Comparison of ENCODE assay signal across 24 cellular contexts in the genomic region with DNA sequence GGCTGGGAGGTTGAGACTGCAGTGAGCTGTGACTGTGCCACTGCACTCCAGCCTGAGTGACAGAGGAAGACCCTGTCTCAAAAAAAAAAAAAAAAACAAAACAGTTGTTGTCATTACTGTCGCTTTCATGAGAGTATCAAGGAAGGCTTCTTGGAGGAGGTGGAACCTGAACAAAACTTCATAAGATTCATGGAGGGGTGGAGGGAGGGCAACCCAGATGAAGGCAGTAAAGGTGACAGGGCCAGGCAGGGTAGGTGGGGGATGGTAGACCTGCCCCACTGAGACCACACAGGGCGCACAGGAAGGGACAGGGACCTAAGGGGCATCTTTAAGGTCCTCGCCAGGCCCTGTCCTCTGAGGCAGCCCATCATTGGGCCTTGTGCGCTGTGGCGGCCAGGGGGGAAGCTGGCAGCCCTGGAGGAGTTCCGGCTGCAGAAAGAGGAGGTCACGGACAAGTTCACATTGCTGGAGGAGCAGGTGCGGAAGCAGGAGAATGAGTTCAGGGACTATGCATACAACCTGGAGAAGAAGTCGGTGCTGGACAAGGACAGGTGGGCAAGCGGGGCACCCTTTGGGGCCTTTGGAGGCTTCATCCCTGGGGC. TPM values are rescaled to one million over a fixed set of nuclear protein-coding genes. Genes with fewer than 3 reads are reported as not detected.
"Had no signal": no experiment of that assay in that cellular context is flagged by ENCODE, and none has a peak within 500 bp of the region (broad histone marks: within the 10 kb centered on the region; RNA-seq: fewer than 3 reads in every experiment).

No MANE protein-coding gene starts in this region.

- H3K4me1 ChIP-seq: prostate gland had no signal

- H3K9me3 ChIP-seq: adrenal gland, prostate gland, right atrium auricular region, thyroid gland had no signal

- H3K4me3 Mint-ChIP-seq: activated T-cell treated with anti-CD3 and anti-CD28 coated beads, Interleukin-2, amount 50 U/mL, for 72 hours; memory B cell; T-cell had no signal

- H3K27ac ChIP-seq: adrenal gland, prostate gland, right atrium auricular region, thyroid gland had no signal

- H3K4me3 ChIP-seq: adrenal gland, prostate gland, right atrium auricular region, thyroid gland had no signal

- H3K36me3 Mint-ChIP-seq: memory B cell, T-cell had no signal

- H3K9me3 Mint-ChIP-seq: activated T-cell treated with anti-CD3 and anti-CD28 coated beads, Interleukin-2, amount 50 U/mL, for 72 hours; memory B cell; T-cell had no signal

- H3K27me3 ChIP-seq: adrenal gland, right atrium auricular region, thyroid gland had no signal

- H3K27ac Mint-ChIP-seq: activated T-cell treated with anti-CD3 and anti-CD28 coated beads, Interleukin-2, amount 50 U/mL, for 72 hours; memory B cell had no signal

- FAIRE-seq: astrocyte had no signal

- H3K36me3 ChIP-seq: adrenal gland, prostate gland, right atrium auricular region, thyroid gland had no signal

- H3K27me3 Mint-ChIP-seq: memory B cell; naive thymus-derived CD4-positive, alpha-beta T cell; T-cell had no signal

- DNase-seq: activated CD4-positive, alpha-beta T cell treated with anti-CD3 and anti-CD28 coated beads, Interleukin-2, amount 50 U/mL, for 1 hour; activated CD4-positive, CD25-positive, alpha-beta regulatory T cell treated with anti-CD3 and anti-CD28 coated beads, Interleukin-2, amount 50 U/mL, for 72 hours; activated effector memory CD4-positive, alpha-beta T cell treated with anti-CD3 and anti-CD28 coated beads, Interleukin-2, amount 50 U/mL, for 16 hours; activated naive CD4-positive, alpha-beta T cell treated with anti-CD3 and anti-CD28 coated beads, Interleukin-2, amount 50 U/mL, for 16 hours; adrenal gland; dermis blood vessel endothelial cell; foreskin fibroblast; naive thymus-derived CD4-positive, alpha-beta T cell; occipital lobe; stimulated activated CD4-positive, alpha-beta T cell treated with anti-CD3 and anti-CD28 coated beads, Interleukin-12 subunit alpha, Interleukin-12 subunit beta, amount 100 ng/mL, for 4 hours; stimulated activated CD4-positive, alpha-beta T cell treated with anti-CD3 and anti-CD28 coated beads, Interleukin-1b, Interleukin-23, amount 100 ng/mL, for 48 hours; stimulated activated CD8-positive, alpha-beta memory T cell treated with anti-CD3 and anti-CD28 coated beads, Interleukin-4, amount 100 ng/mL, for 48 hours; stimulated activated naive CD4-positive, alpha-beta T cell treated with Interleukin-2 at 50 U/mL for 16 hours; T-cell; thyroid gland had no signal

- ATAC-seq: activated T-cell treated with anti-CD3 and anti-CD28 coated beads, Interleukin-2, amount 50 U/mL, for 72 hours; naive thymus-derived CD4-positive, alpha-beta T cell; T-cell had no signal

RNA-seq across cellular contexts. Expression of gene CFAP157, which starts 3.5 kb away (rescaled TPM):
- total RNA-seq: activated CD8-positive, alpha-beta memory T cell treated with anti-CD3 and anti-CD28 coated beads for 36 hours; activated T-cell treated with anti-CD3 and anti-CD28 coated beads, Interleukin-2, amount 50 U/mL, for 72 hours; dermis blood vessel endothelial cell; glomerular endothelial cell; liver; right atrium auricular region; subcutaneous adipose tissue had no signal

RNA-seq across cellular contexts. Expression of gene TTC16, which starts 5.6 kb away (rescaled TPM):
- total RNA-seq: astrocyte, dermis blood vessel endothelial cell, glomerular endothelial cell, occipital lobe had no signal
